Comparison of ENCODE assay signal across 35 cellular contexts in the genomic region with DNA sequence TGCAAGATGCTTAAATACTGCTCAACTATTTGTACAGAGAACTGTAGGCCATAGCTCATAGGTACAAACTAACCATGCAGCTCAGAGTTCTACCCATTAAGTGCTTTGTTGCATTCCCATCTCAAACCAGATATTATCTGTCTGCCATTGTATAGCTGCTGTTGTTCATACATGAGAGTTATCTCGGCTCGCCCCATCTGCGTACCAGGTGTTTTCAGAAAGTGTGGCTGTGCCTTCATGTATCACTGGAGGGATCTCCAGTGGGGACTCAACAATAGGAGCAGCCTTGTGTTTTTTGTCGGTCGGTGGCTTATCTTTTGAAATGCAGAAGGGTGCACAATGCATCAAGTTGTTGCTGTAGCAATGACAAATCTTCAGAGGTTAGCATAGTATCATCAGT.
"Had no signal": no experiment of that assay in that cellular context is flagged by ENCODE, and none has a peak within 500 bp of the region (broad histone marks: within the 10 kb centered on the region; RNA-seq: fewer than 3 reads in every experiment).

No MANE protein-coding gene starts in this region.

- H3K4me3 ChIP-seq: MG63 had no signal

- DNase-seq: Karpas-422, Kasumi-1, MG63, MM.1S, MV-4-11, NCI-H1048, NCI-H1092, NCI-H1092 treated with DMSO at 0.1 percent for 48 hours, NCI-H1105, NCI-H1105 treated with DMSO at 0.1 percent for 48 hours, NCI-H1417, NCI-H1417 treated with DMSO at 0.1 percent for 48 hours, NCI-H1436, NCI-H1436 treated with DMSO at 0.1 percent for 48 hours, NCI-H146, NCI-H1694, NCI-H1694 treated with DMSO at 0.1 percent for 48 hours, NCI-H187, NCI-H187 treated with DMSO at 0.1 percent for 48 hours, NCI-H1930, NCI-H2029, NCI-H2029 treated with DMSO at 0.1 percent for 48 hours, NCI-H2081, NCI-H2081 treated with DMSO at 0.1 percent for 48 hours, NCI-H2107, NCI-H2171, NCI-H2171 treated with DMSO at 0.1 percent for 48 hours, NCI-H2227 treated with DMSO at 0.1 percent for 48 hours, NCI-H226, NCI-H345, NCI-H446, NCI-H446 treated with DMSO at 0.1 percent for 48 hours, NCI-H510A, NCI-H510A treated with DMSO at 0.1 percent for 48 hours, NCI-H524 had no signal

- H3K9me3 ChIP-seq: MG63 had no signal

- H3K27me3 ChIP-seq: MG63 had no signal

- H3K36me3 ChIP-seq: MG63 had no signal
